9 cellular contexts compared by ENCODE assay signal in genomic region chr12:93089805-93090569, GRCh38.
DNase-seq lines count a peak whose midpoint lies in the region; ATAC-seq, FAIRE-seq and TF ChIP-seq lines count a peak whose summit lies in the region.
"Had no signal": no experiment of that assay in that cellular context is flagged by ENCODE, and none has a peak within 500 bp of the region (broad histone marks: within the 10 kb centered on the region; RNA-seq: fewer than 3 reads in every experiment).

No MANE protein-coding gene starts in this region.

- H3K36me3 ChIP-seq in bronchial epithelial cell (ENCODE audit: control insufficient read depth, insufficient read depth, low read length) (no peaks in the 10 kb centered on the region), small intestine (ENCODE audit: control insufficient read depth in 2 of 2, insufficient read depth in 2 of 2, low read length in 2 of 2) (no peaks in the 10 kb centered on the region)

- 57 to 77% (median 65%) methylated on average over 5 of the region's 5 CpGs for WGBS in small intestine, 3 donors

- no peak for ATAC-seq in GM18498 (IDR thresholded peaks at IDR 0.05; ENCODE audit: unreplicated experiment)
- no peak for ATAC-seq in GM21717 (IDR thresholded peaks at IDR 0.05; ENCODE audit: unreplicated experiment)

- DNase-seq in SKM-1 treated with dmso at 0.1 percent for 144 hours (lab: John Stamatoyannopoulos, UW; ENCODE audit: unreplicated experiment) (peak; percentile 32), SKM-1 (lab: John Stamatoyannopoulos, UW; ENCODE audit: unreplicated experiment) (no peak), OCI-M1 (lab: John Stamatoyannopoulos, UW) (peak; percentile 53), bronchial epithelial cell (ENCODE audit: low read depth) (peak; percentile 97), small intestine (peak; percentile 92), GM03348 (ENCODE audit: low spot score) (no peak)
- DNase-seq: NCI-H774 had no signal

- H3K27me3 ChIP-seq in bronchial epithelial cell (ENCODE audit: control insufficient read depth, insufficient read depth, low read length) (no peaks in the 10 kb centered on the region), small intestine (ENCODE audit: control insufficient read depth in 2 of 2, insufficient read depth in 2 of 2, low read length in 2 of 2) (no peaks in the 10 kb centered on the region)

- FAIRE-seq in bronchial epithelial cell (lab: Jason Lieb, UNC) (no peak), small intestine (lab: Jason Lieb, UNC) (no peak)

- H3K27ac ChIP-seq in small intestine (ENCODE audit: low read depth in 1 of 2, low read length in 1 of 2): peak overlapping the region; percentile 62 to 70

- no peak for TF ChIP-seq CTCF in bronchial epithelial cell (IDR thresholded peaks at IDR 0.05; ENCODE audit: insufficient read depth, low read length, severe bottlenecking)

- no peak overlapping the region for H3K4me3 ChIP-seq in bronchial epithelial cell (ENCODE audit: low read depth, low read length)
- H3K4me3 ChIP-seq in small intestine (ENCODE audit: low read depth in 1 of 2, low read length in 2 of 2): no peak overlapping the region

- H3K4me1 ChIP-seq in small intestine (ENCODE audit: control insufficient read depth in 2 of 2, insufficient read depth in 1 of 2, low read depth in 1 of 2, low read length in 1 of 2): no peaks in the 10 kb centered on the region

- H3K9me3 ChIP-seq in small intestine (ENCODE audit: control insufficient read depth, low read depth): no peaks in the 10 kb centered on the region

Comparison
In these comparisons a context has a peak if more than half of its experiments do, and no peak if none do; other contexts are left out.
1. DNase-seq: peak in SKM-1 treated with dmso at 0.1 percent for 144 hours (single experiment), OCI-M1 (single experiment), bronchial epithelial cell (single experiment) and small intestine (single experiment); none in SKM-1 (single experiment) and GM03348 (single experiment).